Comparison of ENCODE assay signal across 1 cellular context in the genomic region with DNA sequence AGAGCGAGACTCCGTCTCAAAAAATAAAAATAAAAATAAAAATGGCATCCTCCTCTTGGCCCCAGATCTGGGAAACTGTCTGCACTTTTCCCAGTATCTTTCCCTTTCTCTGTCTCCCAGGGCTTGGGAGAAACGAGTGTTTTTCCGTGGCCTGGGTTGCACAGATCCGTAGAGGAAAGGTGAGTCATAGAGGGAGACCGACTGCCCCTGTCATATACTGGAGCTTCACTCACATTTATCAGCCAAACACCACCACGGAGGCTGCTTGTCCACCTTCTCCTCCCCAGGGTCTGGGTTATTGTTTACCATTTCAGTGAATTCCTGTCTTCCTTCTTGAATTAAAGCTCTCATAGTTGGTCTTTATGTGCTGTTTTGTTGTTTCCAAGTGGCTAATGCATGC.
TF ChIP-seq lines count a peak whose summit lies in the region.

No MANE protein-coding gene starts in this region.

TF ChIP-seq in HepG2, 621 proteins besides CTCF, POLR2A, EP300 and RAD21 (continued from another document):
- TF ChIP-seq ZNF670 (CRISPR knock-in tag; IDR thresholded peaks at IDR 0.05; ENCODE audit: borderline replicate concordance): 0 out of 2 replicates have a peak, but pooled peaks have one; percentile 61
- peak; percentile 89 for TF ChIP-seq FOSL2 (CRISPR knock-in tag; IDR thresholded peaks at IDR 0.05)
- no peak for TF ChIP-seq ZNF747 (CRISPR knock-in tag; IDR thresholded peaks at IDR 0.05; ENCODE audit: borderline replicate concordance)
- 0 out of 2 replicates have a peak, but pooled peaks have one; percentile 15 for TF ChIP-seq MAZ (IDR thresholded peaks at IDR 0.05; ENCODE audit: borderline replicate concordance, low read depth, low read length)
- no peak for TF ChIP-seq MAZ (CRISPR knock-in tag; IDR thresholded peaks at IDR 0.05; ENCODE audit: low read depth)
